Comparison of ENCODE assay signal across 8 cellular contexts in genomic region chr14:39113685-39114072, GRCh38. TPM values are rescaled to one million over a fixed set of nuclear protein-coding genes. Genes with fewer than 3 reads are reported as not detected.
DNase-seq lines count a peak whose midpoint lies in the region; ATAC-seq and TF ChIP-seq lines count a peak whose summit lies in the region.

No MANE protein-coding gene starts in this region.

- H2BK15ac ChIP-seq in mesendoderm (replicated peaks; ENCODE audit: low read depth), result no peak overlapping the region

- H3K27ac Mint-ChIP-seq in stimulated activated naive CD8-positive, alpha-beta T cell treated with anti-CD3 and anti-CD28 coated beads, Interleukin-15, Interleukin-2, amounts not matched to agents 100 ng/mL and 50 ng/mL, for 24 hours, result peak overlapping the region; percentile 96
- peak overlapping the region; percentile 85 to 98 (median 97) for H3K27ac Mint-ChIP-seq in brain

- H2BK120ac ChIP-seq in mesendoderm (ENCODE audit: low read depth, low read length), result no peak overlapping the region

- no peaks in the 10 kb centered on the region for H3K9me3 Mint-ChIP-seq in stimulated activated naive CD8-positive, alpha-beta T cell treated with anti-CD3 and anti-CD28 coated beads, Interleukin-15, Interleukin-2, amounts not matched to agents 100 ng/mL and 50 ng/mL, for 24 hours
- H3K9me3 Mint-ChIP-seq in brain, result no peaks in the 10 kb centered on the region

- H3K36me3 Mint-ChIP-seq in stimulated activated naive CD8-positive, alpha-beta T cell treated with anti-CD3 and anti-CD28 coated beads, Interleukin-15, Interleukin-2, amounts not matched to agents 100 ng/mL and 50 ng/mL, for 24 hours (ENCODE audit: low read depth), result peaks cover 19% of the 10 kb centered on the region
- peaks cover 8% of the 10 kb centered on the region for H3K36me3 Mint-ChIP-seq in brain

- H3K27me3 ChIP-seq in mesendoderm (ENCODE audit: insufficient read depth, low read length, poor library complexity), result no peaks in the 10 kb centered on the region

- no peaks in the 10 kb centered on the region for H3K4me1 ChIP-seq in mesendoderm (ENCODE audit: control insufficient read depth, low read depth, low read length)

- H4K8ac ChIP-seq in mesendoderm (ENCODE audit: low read depth, low read length), result peak overlapping the region; percentile 93

- peak overlapping the region; percentile 75 for H3K56ac ChIP-seq in mesendoderm (ENCODE audit: low read length)

- no peak overlapping the region for H2BK5ac ChIP-seq in mesendoderm (ENCODE audit: low read length)

- no peak overlapping the region for H3K4me3 ChIP-seq in mesendoderm (ENCODE audit: low read length)

- WGBS in mesendoderm (ENCODE audit: extremely low coverage, insufficient coverage, low lambda C conversion rate), result no CpG with 5 or more reads among the region's 3 CpGs

- peak overlapping the region; percentile 82 for H3K18ac ChIP-seq in mesendoderm (ENCODE audit: low read length)

- no peaks in the 10 kb centered on the region for H3K36me3 ChIP-seq in mesendoderm (ENCODE audit: control insufficient read depth, insufficient read depth, low read length)

- H2AK5ac ChIP-seq in mesendoderm (ENCODE audit: low read length), result no peak overlapping the region

- H3K4ac ChIP-seq in mesendoderm (ENCODE audit: low read depth, low read length), result no peak overlapping the region

- peak overlapping the region; percentile 40 for H4K5ac ChIP-seq in mesendoderm (ENCODE audit: low read length)

- H3K79me1 ChIP-seq in mesendoderm (ENCODE audit: low read length), result peaks cover 2% of the 10 kb centered on the region

- no peak overlapping the region for H3K27ac ChIP-seq in mesendoderm (ENCODE audit: low read depth, low read length)

- no peak for DNase-seq in stimulated activated naive CD8-positive, alpha-beta T cell treated with anti-CD3 and anti-CD28 coated beads, Interleukin-15, Interleukin-2, amounts not matched to agents 100 U/mL and 50 U/mL, for 24 hours
- no peak for DNase-seq in mesendoderm
- DNase-seq in HPDE6-E6E7 (ENCODE audit: extremely low spot score), result no peak
- DNase-seq in inferior parietal cortex (ENCODE audit: extremely low spot score), result no peak

- peak overlapping the region; percentile 98 for H3K4me3 Mint-ChIP-seq in stimulated activated naive CD8-positive, alpha-beta T cell treated with anti-CD3 and anti-CD28 coated beads, Interleukin-15, Interleukin-2, amounts not matched to agents 100 ng/mL and 50 ng/mL, for 24 hours
- H3K4me3 Mint-ChIP-seq in brain, result peak overlapping the region; percentile 94 to 98 (median 97)

- peak overlapping the region; percentile 65 for H3K9ac ChIP-seq in mesendoderm (ENCODE audit: low read length)

- H3K27me3 Mint-ChIP-seq in stimulated activated naive CD8-positive, alpha-beta T cell treated with anti-CD3 and anti-CD28 coated beads, Interleukin-15, Interleukin-2, amounts not matched to agents 100 ng/mL and 50 ng/mL, for 24 hours, result no peaks in the 10 kb centered on the region
- H3K27me3 Mint-ChIP-seq in brain, result peaks cover 6% of the 10 kb centered on the region

- no peaks in the 10 kb centered on the region for H3K79me2 ChIP-seq in mesendoderm (ENCODE audit: control insufficient read depth, insufficient read depth, low read length)

- peaks cover 29% of the 10 kb centered on the region for H3K4me1 Mint-ChIP-seq in stimulated activated naive CD8-positive, alpha-beta T cell treated with anti-CD3 and anti-CD28 coated beads, Interleukin-15, Interleukin-2, amounts not matched to agents 100 ng/mL and 50 ng/mL, for 24 hours (ENCODE audit: low read depth)
- peaks cover 28% of the 10 kb centered on the region for H3K4me1 Mint-ChIP-seq in brain

- no peak for ATAC-seq in stimulated activated naive CD8-positive, alpha-beta T cell treated with anti-CD3 and anti-CD28 coated beads, Interleukin-15, Interleukin-2, amounts not matched to agents 100 U/mL and 50 U/mL, for 24 hours
- ATAC-seq in GM19452 (IDR thresholded peaks at IDR 0.05; ENCODE audit: unreplicated experiment), result no peak
- no peak for ATAC-seq in HG02973 (IDR thresholded peaks at IDR 0.05; ENCODE audit: unreplicated experiment)

- H3K23ac ChIP-seq in mesendoderm (ENCODE audit: low read length), result no peak overlapping the region

- TF ChIP-seq CTCF in brain (conservative IDR thresholded peaks at IDR 0.05), result no peak

- H3K4me2 ChIP-seq in mesendoderm (ENCODE audit: low read length), result no peak overlapping the region

RNA-seq across cellular contexts. Expression of gene GEMIN2, which starts 0.4 kb away (rescaled TPM):
- polyA plus RNA-seq in brain (ENCODE audit: insufficient read depth, low read depth, low replicate concordance), result 12.2 TPM
- 15.5 TPM for polyA plus RNA-seq in mesendoderm (2013, experiment 1 of 2)
- polyA plus RNA-seq in mesendoderm (2013, experiment 2 of 2), result 16.2 TPM

RNA-seq across cellular contexts. Expression of gene SEC23A, which starts 10.6 kb away (rescaled TPM):
- polyA plus RNA-seq in brain (ENCODE audit: insufficient read depth, low read depth, low replicate concordance), result 11.4 TPM
- 28.2 TPM for polyA plus RNA-seq in mesendoderm (2013, experiment 1 of 2)
- 26.7 TPM for polyA plus RNA-seq in mesendoderm (2013, experiment 2 of 2)

RNA-seq across cellular contexts. Expression of gene TRAPPC6B, which starts 56.5 kb away (rescaled TPM):
- 13.3 TPM for polyA plus RNA-seq in brain (ENCODE audit: insufficient read depth, low read depth, low replicate concordance)
- polyA plus RNA-seq in mesendoderm (2013, experiment 1 of 2), result 19.2 TPM
- polyA plus RNA-seq in mesendoderm (2013, experiment 2 of 2), result 18.5 TPM
